In the genomic region with DNA sequence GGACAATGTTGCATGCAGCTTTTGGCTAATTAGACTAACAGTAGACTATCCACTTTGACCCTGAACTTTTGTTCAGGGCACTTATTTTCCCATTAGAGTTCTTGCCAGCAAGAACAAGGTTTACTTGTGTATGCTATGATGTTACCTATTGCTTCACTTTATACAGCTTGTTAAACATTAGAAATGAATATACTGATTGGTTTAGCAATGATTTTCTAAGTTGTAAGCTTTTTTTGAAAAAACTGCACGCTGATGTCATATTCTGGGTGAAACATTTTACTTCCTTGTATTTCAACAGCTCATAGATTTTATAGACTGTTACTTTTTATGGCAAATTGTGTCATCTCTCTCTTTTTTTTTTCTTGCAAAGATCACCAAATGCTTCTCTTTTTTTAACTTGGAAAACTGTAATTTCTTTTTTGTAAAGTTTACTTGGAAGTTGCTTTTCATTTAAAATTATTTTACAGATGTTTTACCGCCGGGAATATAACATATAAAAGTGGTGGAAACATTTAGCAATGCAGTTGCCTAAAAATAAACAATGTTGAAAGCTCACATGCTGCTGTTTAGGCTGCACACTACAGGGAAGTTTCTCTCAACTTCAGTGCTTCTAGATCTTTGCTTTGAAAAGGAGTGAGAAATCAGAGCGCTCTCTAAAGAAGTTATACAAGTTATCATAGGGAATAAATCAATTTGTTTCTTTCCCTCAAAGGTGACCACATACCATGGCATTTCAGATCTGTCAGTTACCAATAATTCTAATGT, we compare ENCODE assay signal across 14 cellular contexts.
A peak's percentile ranks its signal among the peaks of the same experiment; 100 is the strongest.
DNase-seq lines count a peak whose midpoint lies in the region; ATAC-seq and TF ChIP-seq lines count a peak whose summit lies in the region.
"Had no signal": no experiment of that assay in that cellular context is flagged by ENCODE, and none has a peak within 500 bp of the region (broad histone marks: within the 10 kb centered on the region; RNA-seq: fewer than 3 reads in every experiment).

No MANE protein-coding gene starts in this region.

- no peak for ATAC-seq in right cardiac atrium
- ATAC-seq in sciatic nerve = peak; percentile 62
- no peak for ATAC-seq in aorta (ENCODE audit: low FRiP score)

- TF ChIP-seq CTCF in LNCaP clone FGC (IDR thresholded peaks at IDR 0.05; ENCODE audit: control insufficient read depth, extremely low read depth, insufficient read depth) = no peak

- no peak overlapping the region for H3K27ac ChIP-seq in right cardiac atrium (ENCODE audit: low read length)
- H3K27ac ChIP-seq in aorta (ENCODE audit: low read depth in 1 of 2, low read length in 2 of 2) = no peak overlapping the region
- H3K27ac ChIP-seq: sigmoid colon, suprapubic skin had no signal

- H3K36me3 ChIP-seq in aorta (ENCODE audit: control insufficient read depth in 1 of 2, insufficient read depth in 2 of 2, low read length in 1 of 2) = no peaks in the 10 kb centered on the region
- H3K36me3 ChIP-seq: sigmoid colon, suprapubic skin had no signal

- 43% methylated on average over 4 of the region's 4 CpGs for WGBS in right cardiac atrium
- 62% methylated on average over 4 of the region's 4 CpGs for WGBS in aorta, 2 donors

- no peak overlapping the region for H3K4me3 ChIP-seq in LNCaP clone FGC (ENCODE audit: low read depth, low read length)
- peak overlapping the region; percentile 38 for H3K4me3 ChIP-seq in right cardiac atrium (ENCODE audit: low read length)
- H3K4me3 ChIP-seq in aorta (ENCODE audit: low read length in 2 of 2) = no peak overlapping the region
- H3K4me3 ChIP-seq: sigmoid colon, suprapubic skin had no signal

- H3K9me3 ChIP-seq in right cardiac atrium (ENCODE audit: control insufficient read depth, low read length) = no peaks in the 10 kb centered on the region
- H3K9me3 ChIP-seq in aorta (ENCODE audit: control insufficient read depth, low read length) = no peaks in the 10 kb centered on the region
- H3K9me3 ChIP-seq: sigmoid colon, suprapubic skin had no signal

- intact Hi-C loops in right cardiac atrium (cut with DNase I) = no loop called here
- intact Hi-C loops in sciatic nerve (cut with DNase I) = no loop called here
- intact Hi-C loops in aorta (cut with DNase I) = no loop called here

- H3K27me3 ChIP-seq in right cardiac atrium (ENCODE audit: control insufficient read depth, insufficient read depth) = no peaks in the 10 kb centered on the region
- no peaks in the 10 kb centered on the region for H3K27me3 ChIP-seq in aorta (ENCODE audit: control insufficient read depth in 1 of 2, insufficient read depth in 2 of 2, low read length in 1 of 2)
- H3K27me3 ChIP-seq: sigmoid colon had no signal

- H3K4me1 ChIP-seq in right cardiac atrium (ENCODE audit: control insufficient read depth, insufficient read depth, low read length) (no peaks in the 10 kb centered on the region), aorta (ENCODE audit: control insufficient read depth in 1 of 2, insufficient read depth in 2 of 2, low read length in 2 of 2) (no peaks in the 10 kb centered on the region)
- H3K4me1 ChIP-seq: suprapubic skin had no signal

- DNase-seq in LNCaP clone FGC (ENCODE audit: low read depth) (peak; percentile 23), SKM-1 (lab: John Stamatoyannopoulos, UW; ENCODE audit: unreplicated experiment) (peak; percentile 31), right cardiac atrium (no peak), sciatic nerve (ENCODE audit: low spot score) (no peak), NCI-H2227 treated with DMSO at 0.1 percent for 48 hours (lab: John Stamatoyannopoulos, UW) (no peak), AG20443 (ENCODE audit: low spot score) (no peak), aorta (no peak)
- no peak for DNase-seq in central memory CD4-positive, alpha-beta T cell
- DNase-seq: activated naive CD8-positive, alpha-beta T cell treated with anti-CD3 and anti-CD28 coated beads, Interleukin-2, amount 10 ng/mL, durations not matched to agents 7 days and 5 days; CD4-positive, CD25-positive, alpha-beta regulatory T cell; KG1; NCI-H2081 treated with DMSO at 0.1 percent for 48 hours; sigmoid colon had no signal

Comparison
In these comparisons a context has a peak if more than half of its experiments do, and no peak if none do; other contexts are left out.
1. DNase-seq: peak in LNCaP clone FGC (single experiment) and SKM-1 (single experiment); none in right cardiac atrium (0 of 3), sciatic nerve (single experiment), NCI-H2227 treated with DMSO at 0.1 percent for 48 hours (single experiment), central memory CD4-positive, alpha-beta T cell (single experiment), AG20443 (single experiment) and aorta (0 of 2).